In genomic region chr4:30770049-30770549, GRCh38 we compare ENCODE assay signal across 16 cellular contexts. TPM values are rescaled to one million over a fixed set of nuclear protein-coding genes. Genes with fewer than 3 reads are reported as not detected.
A peak's percentile ranks its signal among the peaks of the same experiment; 100 is the strongest.
DNase-seq lines count a peak whose midpoint lies in the region; ATAC-seq, FAIRE-seq and TF ChIP-seq lines count a peak whose summit lies in the region.
"Had no signal": no experiment of that assay in that cellular context is flagged by ENCODE, and none has a peak within 500 bp of the region (broad histone marks: within the 10 kb centered on the region; RNA-seq: fewer than 3 reads in every experiment).

No MANE protein-coding gene starts in this region.

- ATAC-seq in GM21423 (IDR thresholded peaks at IDR 0.05; ENCODE audit: unreplicated experiment) (no peak), HG02678 (IDR thresholded peaks at IDR 0.05; ENCODE audit: unreplicated experiment) (no peak)
- ATAC-seq: activated CD4-positive, alpha-beta T cell treated with anti-CD3 and anti-CD28 coated beads for 36 hours had no signal

- H4K20me1 ChIP-seq in hepatocyte (ENCODE audit: insufficient read depth, poor library complexity, severe bottlenecking), result no peaks in the 10 kb centered on the region

- DNase-seq in AG09309 (ENCODE audit: low read depth) (peak; percentile 55), HTR-8/SVneo (ENCODE audit: insufficient read length, low spot score) (peak; percentile 54), astrocyte of the hippocampus (ENCODE audit: low read depth, low spot score) (peak; percentile 30), hepatocyte (ENCODE audit: low spot score) (no peak), tibial nerve (ENCODE audit: low spot score in 2 of 2) (no peak), pons (ENCODE audit: low spot score) (no peak)
- DNase-seq: activated CD4-positive, alpha-beta T cell treated with anti-CD3 and anti-CD28 coated beads for 36 hours; AML-193; DMS79 treated with DMSO at 0.1 percent for 48 hours; H7; KBM-7; NCI-H1694; stimulated activated CD4-positive, alpha-beta T cell treated with anti-CD3 and anti-CD28 coated beads, Interleukin-4, amount 100 ng/mL, for 4 hours; stimulated activated naive CD4-positive, alpha-beta T cell had no signal

- TF ChIP-seq POLR2A in tibial nerve (IDR thresholded peaks at IDR 0.05), result no peak

- WGBS in hepatocyte (ENCODE audit: low lambda C conversion rate, missing lambda C conversion rate), result 75% methylated on average over 2 of the region's 2 CpGs
- 47 to 53% methylated on average over 2 of the region's 2 CpGs for WGBS in tibial nerve, 2 donors

- TF ChIP-seq EP300 in tibial nerve (IDR thresholded peaks at IDR 0.05), result no peak

- FAIRE-seq in HTR-8/SVneo (lab: Jason Lieb, UNC), result no peak

- H3K27ac ChIP-seq in hepatocyte (peak overlapping the region; percentile 1), tibial nerve (no peak overlapping the region)

- H3K9me2 ChIP-seq in hepatocyte (replicated peaks; ENCODE audit: insufficient read depth), result no peaks in the 10 kb centered on the region

- no peak overlapping the region for H3K4me3 ChIP-seq in AG09309 (ENCODE audit: control insufficient read depth, low read depth, low read length)
- no peak overlapping the region for H3K4me3 ChIP-seq in hepatocyte
- no peak overlapping the region for H3K4me3 ChIP-seq in tibial nerve

- H2AFZ ChIP-seq in hepatocyte, result no peak overlapping the region

- H3K36me3 ChIP-seq in hepatocyte (replicated peaks; ENCODE audit: insufficient read depth, low read depth) (no peaks in the 10 kb centered on the region), tibial nerve (no peaks in the 10 kb centered on the region)

- H3K9me3 ChIP-seq in hepatocyte (ENCODE audit: low read depth) (no peaks in the 10 kb centered on the region), tibial nerve (no peaks in the 10 kb centered on the region)

- H3K79me2 ChIP-seq in hepatocyte, result peaks cover 9% of the 10 kb centered on the region

- TF ChIP-seq CTCF in AG09309 (IDR thresholded peaks at IDR 0.05; ENCODE audit: control insufficient read depth, insufficient read depth, low read depth, low read length, missing control alignments) (no peak), hepatocyte (IDR thresholded peaks at IDR 0.05; ENCODE audit: poor library complexity) (no peak), tibial nerve (IDR thresholded peaks at IDR 0.05) (no peak)

- H3K4me1 ChIP-seq in hepatocyte (ENCODE audit: insufficient read depth) (no peaks in the 10 kb centered on the region), tibial nerve (peaks cover 0 to 12% (median 0%) of the 10 kb centered on the region in 4 donors)

- no peak overlapping the region for H3K4me2 ChIP-seq in hepatocyte

- H3K27me3 ChIP-seq in hepatocyte, result no peaks in the 10 kb centered on the region
- H3K27me3 ChIP-seq in tibial nerve, result no peaks in the 10 kb centered on the region

RNA-seq across cellular contexts. Expression of gene PCDH7, which starts 49.9 kb away (rescaled TPM):
- total RNA-seq in hepatocyte, result 48.7 and 59.9 TPM in 2 replicates
- 34.0 and 37.2 TPM in 2 replicates for polyA plus RNA-seq in hepatocyte
- 10 to 100 TPM in 3 of 4 donors, 1 to 10 TPM in 1; 5.1 to 26.0 (median 14.2) TPM for total RNA-seq in tibial nerve
- total RNA-seq: activated CD4-positive, alpha-beta T cell treated with anti-CD3 and anti-CD28 coated beads for 36 hours had no signal

Comparison
In these comparisons a context has a peak if more than half of its experiments do, and no peak if none do; other contexts are left out.
1. DNase-seq: peak in AG09309 (single experiment), HTR-8/SVneo (single experiment) and astrocyte of the hippocampus (single experiment); none in hepatocyte (single experiment), tibial nerve (0 of 2) and pons (single experiment).